ENCODE assay signal across 8 cellular contexts in genomic region chr1:22704440-22705067, GRCh38. TPM values are rescaled to one million over a fixed set of nuclear protein-coding genes. Genes with fewer than 3 reads are reported as not detected.
DNase-seq lines count a peak whose midpoint lies in the region; ATAC-seq and TF ChIP-seq lines count a peak whose summit lies in the region.

No MANE protein-coding gene starts in this region.

- no peak overlapping the region for H3K9ac ChIP-seq in IMR-90 (ENCODE audit: low read depth, low read length)

- H3K36me3 ChIP-seq in IMR-90 (ENCODE audit: control insufficient read depth, insufficient read depth, low read length) (no peaks in the 10 kb centered on the region), PC-9 (ENCODE audit: low read depth) (no peaks in the 10 kb centered on the region)

- dilution Hi-C loops in IMR-90 (cut with HindIII; ENCODE audit: low sequenced_read_pairs, unreplicated experiment) = no loop called here

- 0 out of 2 replicates have a peak overlapping the region, but pooled peaks have one; percentile 42 for H3K4ac ChIP-seq in IMR-90 (ENCODE audit: low read depth, low read length)

- H3K9me3 ChIP-seq in IMR-90 (ENCODE audit: control insufficient read depth, insufficient read depth, low read length) = no peaks in the 10 kb centered on the region
- no peaks in the 10 kb centered on the region for H3K9me3 ChIP-seq in PC-9 (ENCODE audit: insufficient read depth, low read depth)

- H2BK120ac ChIP-seq in IMR-90 (ENCODE audit: low read depth, low read length) = no peak overlapping the region

- TF ChIP-seq CTCF in IMR-90 (conservative IDR thresholded peaks at IDR 0.05; ENCODE audit: low read depth, low read length) (peak; percentile 91), PC-9 (conservative IDR thresholded peaks at IDR 0.05) (peak; percentile 81), natural killer cell (IDR thresholded peaks at IDR 0.05) (peak; percentile 90)

- no peaks in the 10 kb centered on the region for H4K20me1 ChIP-seq in IMR-90 (ENCODE audit: insufficient read depth, low read length)
- H4K20me1 ChIP-seq in PC-9 (ENCODE audit: insufficient read depth) = no peaks in the 10 kb centered on the region

- no peak overlapping the region for H2BK5ac ChIP-seq in IMR-90 (ENCODE audit: low read depth, low read length, poor library complexity, severe bottlenecking)

- CTCF ChIA-PET in IMR-90 (lab: Yijun Ruan, JAX) = interaction anchor here (0.6 to 4.1 kb wide), 21 partner anchors 9 to 687 kb away, joined by 3 to 31 read pairs (median 4); no protein-coding TSS in a partner anchor
- CTCF ChIA-PET in PC-9 (lab: Charles Lee) = interaction anchor here (0.6 to 2.1 kb wide), 9 partner anchors 12 to 184 kb away, joined by 3 to 37 read pairs (median 4); no protein-coding TSS in a partner anchor

- H3K36me3 Mint-ChIP-seq in natural killer cell = no peaks in the 10 kb centered on the region
- H3K36me3 Mint-ChIP-seq in stimulated activated effector memory CD8-positive, alpha-beta T cell treated with anti-CD3 and anti-CD28 coated beads, Interleukin-12 subunit alpha, Interleukin-12 subunit beta, amount 100 ng/mL, for 72 hours = no peaks in the 10 kb centered on the region

- intact Hi-C loops in IMR-90 (cut with micrococcal nuclease) = loop anchor here (1.0 to 2.0 kb wide), 6 partner anchors 30 to 226 kb away; no protein-coding TSS in a partner anchor
- intact Hi-C loops in PC-9 (cut with micrococcal nuclease; ENCODE audit: unreplicated experiment) = loop anchor here (1.0 to 2.0 kb wide), 4 partner anchors 16 to 185 kb away; no protein-coding TSS in a partner anchor
- intact Hi-C loops in natural killer cell (cut with micrococcal nuclease) = loop anchor here (1.0 to 10.0 kb wide), 3 partner anchors 185 to 260 kb away; no protein-coding TSS in a partner anchor

- no peaks in the 10 kb centered on the region for H3K79me2 ChIP-seq in PC-9 (ENCODE audit: low read depth)

- in situ Hi-C loops in IMR-90 (cut with MboI; ENCODE audit: low sequenced_read_pairs) = loop anchor here (10.0 kb wide), 1 partner anchor 180 kb away; no protein-coding TSS in a partner anchor

- no peak overlapping the region; a peak in 1 of 4 replicates for H4K8ac ChIP-seq in IMR-90 (ENCODE audit: low read depth in 2 of 2, low read length in 2 of 2)

- H3K9me3 Mint-ChIP-seq in natural killer cell = no peaks in the 10 kb centered on the region
- no peaks in the 10 kb centered on the region for H3K9me3 Mint-ChIP-seq in stimulated activated effector memory CD8-positive, alpha-beta T cell treated with anti-CD3 and anti-CD28 coated beads, Interleukin-12 subunit alpha, Interleukin-12 subunit beta, amount 100 ng/mL, for 72 hours

- no peak overlapping the region for H2BK15ac ChIP-seq in IMR-90 (ENCODE audit: low read depth, low read length)

- 0 out of 2 replicates have a peak, but pooled peaks have one; percentile 33 for TF ChIP-seq POLR2A in IMR-90 (IDR thresholded peaks at IDR 0.05; ENCODE audit: low read depth, low read length)

- H3K27ac ChIP-seq in IMR-90 (ENCODE audit: insufficient read depth, low read length) (no peak overlapping the region), PC-9 (no peak overlapping the region)

- H3K4me3 Mint-ChIP-seq in natural killer cell = no peak overlapping the region
- H3K4me3 Mint-ChIP-seq in stimulated activated effector memory CD8-positive, alpha-beta T cell treated with anti-CD3 and anti-CD28 coated beads, Interleukin-12 subunit alpha, Interleukin-12 subunit beta, amount 100 ng/mL, for 72 hours = no peak overlapping the region

- H3K18ac ChIP-seq in IMR-90 (ENCODE audit: low read depth, low read length) = no peak overlapping the region

- H3K4me2 ChIP-seq in IMR-90 (ENCODE audit: low read depth, low read length) = no peak overlapping the region
- H3K4me2 ChIP-seq in PC-9 = no peak overlapping the region

- peak; percentile 95 for TF ChIP-seq RAD21 in IMR-90 (IDR thresholded peaks at IDR 0.05; ENCODE audit: low read length)

- BruUV-seq in IMR-90 (replicated peaks; lab: Mats Ljungman, UMichigan) (no TSS peak), PC-9 (replicated peaks; lab: Mats Ljungman, UMichigan) (no TSS peak)

- no peaks in the 10 kb centered on the region; a peak in 1 of 4 replicates for H3K79me1 ChIP-seq in IMR-90 (ENCODE audit: low read depth in 1 of 2, low read length in 2 of 2)

- H3K27ac Mint-ChIP-seq in natural killer cell = no peak overlapping the region
- H3K27ac Mint-ChIP-seq in stimulated activated effector memory CD8-positive, alpha-beta T cell treated with anti-CD3 and anti-CD28 coated beads, Interleukin-12 subunit alpha, Interleukin-12 subunit beta, amount 100 ng/mL, for 72 hours = no peak overlapping the region

- no peaks in the 10 kb centered on the region for H3K4me1 Mint-ChIP-seq in natural killer cell
- peaks cover under 1% of the 10 kb centered on the region for H3K4me1 Mint-ChIP-seq in stimulated activated effector memory CD8-positive, alpha-beta T cell treated with anti-CD3 and anti-CD28 coated beads, Interleukin-12 subunit alpha, Interleukin-12 subunit beta, amount 100 ng/mL, for 72 hours

- H3K23ac ChIP-seq in IMR-90 (ENCODE audit: low read depth, low read length) = no peak overlapping the region

- no peaks in the 10 kb centered on the region for H3F3A ChIP-seq in PC-9 (ENCODE audit: insufficient read depth, low read depth)

- H4K5ac ChIP-seq in IMR-90 (ENCODE audit: low read depth, low read length) = no peak overlapping the region

- no peaks in the 10 kb centered on the region for H3K9me1 ChIP-seq in IMR-90 (ENCODE audit: insufficient read depth, low read length)

- H4K91ac ChIP-seq in IMR-90 (ENCODE audit: insufficient read depth, low read depth, low read length) = no peak overlapping the region

- H3K27me3 Mint-ChIP-seq in natural killer cell (ENCODE audit: low read depth in 2 of 2) = peaks cover 24 to 26% of the 10 kb centered on the region in 2 donors

- peak overlapping the region; percentile 21; the same call in 1 of the 2 replicates for H2AK5ac ChIP-seq in IMR-90 (ENCODE audit: low read depth, low read length)

- H3K56ac ChIP-seq in IMR-90 (ENCODE audit: extremely low read depth, insufficient read depth, low read length) = no peak overlapping the region

- H3K4me1 ChIP-seq in IMR-90 (ENCODE audit: control insufficient read depth, insufficient read depth, low read length) (0 out of 2 replicates have a peak, but pooled peaks cover 1% of the 10 kb centered on the region), PC-9 (replicated peaks; ENCODE audit: insufficient read depth) (no peaks in the 10 kb centered on the region)

- H3K27me3 ChIP-seq in IMR-90 (ENCODE audit: control insufficient read depth, insufficient read depth, low read length) (peaks cover 2% of the 10 kb centered on the region; the same call in 1 of the 2 replicates), PC-9 (ENCODE audit: insufficient read depth, low read depth) (no peaks in the 10 kb centered on the region)

- H2BK20ac ChIP-seq in IMR-90 (ENCODE audit: low read depth, low read length) = no peak overlapping the region

- H3K14ac ChIP-seq in IMR-90 (replicated peaks; ENCODE audit: low read depth, low read length) = no peak overlapping the region

- peak; percentile 100 for ATAC-seq in IMR-90 (ENCODE audit: low read depth)
- ATAC-seq in natural killer cell = peak; percentile 79 to 98 (median 94)
- peak; percentile 92 for ATAC-seq in stimulated activated effector memory CD8-positive, alpha-beta T cell treated with anti-CD3 and anti-CD28 coated beads, Interleukin-12 subunit alpha, Interleukin-12 subunit beta, amount 100 ng/mL, for 72 hours
- no peak for ATAC-seq in GM21717 (IDR thresholded peaks at IDR 0.05; ENCODE audit: unreplicated experiment)

- WGBS in IMR-90 (ENCODE audit: extremely low coverage in 2 of 2, insufficient read length in 1 of 2), 2 experiments = no CpG with 5 or more reads among the region's 2 CpGs

- peak overlapping the region; percentile 79 for H2AFZ ChIP-seq in IMR-90 (replicated peaks; ENCODE audit: low read length, poor library complexity)
- H2AFZ ChIP-seq in PC-9 = no peak overlapping the region

- no peak overlapping the region for H2AK9ac ChIP-seq in IMR-90 (replicated peaks; ENCODE audit: low read depth, low read length, poor library complexity)

- POLR2A ChIA-PET in IMR-90 (lab: Charles Lee; ENCODE audit: unreplicated experiment) = no interaction called here
- POLR2A ChIA-PET in PC-9 (lab: Charles Lee; ENCODE audit: unreplicated experiment) = interaction anchor here (0.6 kb wide), 1 partner anchor 122 kb away, joined by 3 read pairs; no protein-coding TSS in a partner anchor

- no peaks in the 10 kb centered on the region for H3K9me2 ChIP-seq in PC-9 (ENCODE audit: insufficient read depth)

- DNase-seq in ELR (ENCODE audit: low read depth) (peak; percentile 89), IMR-90 (peak; percentile 84), PC-9 (peak; percentile 66 to 78), fibroblast of gingiva (ENCODE audit: low read depth) (peak; percentile 69), natural killer cell (peak; percentile 60)
- DNase-seq in activated T-cell treated with anti-CD3 and anti-CD28 coated beads, Interleukin-2, amount 50 U/mL, for 1 hour = peak; percentile 58
- peak; percentile 70 to 86 for DNase-seq in stimulated activated effector memory CD8-positive, alpha-beta T cell treated with anti-CD3 and anti-CD28 coated beads, Interleukin-12 subunit alpha, Interleukin-12 subunit beta, amount 100 ng/mL, for 72 hours (ENCODE audit: low spot score in 2 of 2)

- H3K4me3 ChIP-seq in IMR-90 (ENCODE audit: insufficient read depth, low read depth, low read length) = no peak overlapping the region
- H3K4me3 ChIP-seq in PC-9 = no peak overlapping the region

TF ChIP-seq in IMR-90, 13 proteins besides CTCF, POLR2A, EP300 and RAD21:
- TF ChIP-seq MAZ (IDR thresholded peaks at IDR 0.05; ENCODE audit: borderline replicate concordance, low read depth, low read length) = peak; percentile 28; the same call in 1 of the 2 replicates
- no peak for TF ChIP-seq RCOR1 (IDR thresholded peaks at IDR 0.05; ENCODE audit: insufficient replicate concordance, low read length)
- 0 out of 2 replicates have a peak, but pooled peaks have one; percentile 38 for TF ChIP-seq FOS (IDR thresholded peaks at IDR 0.05; ENCODE audit: low read depth, low read length)
- TF ChIP-seq SMC3 (IDR thresholded peaks at IDR 0.05; ENCODE audit: low read depth, low read length) = peak; percentile 96
TF ChIP-seq in IMR-90: peak in this region for 3.

RNA-seq across cellular contexts. Expression of gene EPHB2, which starts 6.1 kb away (rescaled TPM):
- total RNA-seq in IMR-90 (2012; rRNA removed) = 54.7 and 58.8 TPM in 2 replicates
- 52.3 and 53.6 TPM in 2 replicates for polyA plus RNA-seq in IMR-90 (2012; rRNA removed)
- 25.1 and 54.3 TPM in 2 replicates for polyA plus RNA-seq in IMR-90 (2012; cell fraction: cytosol; rRNA removed)
- 18.5 and 36.7 TPM in 2 replicates for polyA plus RNA-seq in IMR-90 (2012; cell fraction: nucleus; rRNA removed; ENCODE audit: low replicate concordance)
- total RNA-seq in PC-9 (2021) = 26.7 and 31.1 TPM in 2 replicates
- total RNA-seq in natural killer cell = under 1 TPM in 2 of 3 donors, not detected in 1; 0.14 to 0.23 TPM

RNA-seq across cellular contexts. Expression of gene C1QB, which starts 51.5 kb away (rescaled TPM):
- total RNA-seq in IMR-90 (2012; rRNA removed) (not detected in 2 replicates), PC-9 (2021) (not detected in 2 replicates), natural killer cell (1 to 10 TPM in 1 of 3 donors, under 1 TPM in 1, not detected in 1; 0.70 to 1.3 TPM)
- not detected in 2 replicates for polyA plus RNA-seq in IMR-90 (2012; rRNA removed)
- polyA plus RNA-seq in IMR-90 (2012; cell fraction: cytosol; rRNA removed) = not detected in 2 replicates
- polyA plus RNA-seq in IMR-90 (2012; cell fraction: nucleus; rRNA removed; ENCODE audit: low replicate concordance) = not detected in 2 replicates

Comparison
In these comparisons a context has a peak if more than half of its experiments do, and no peak if none do; other contexts are left out.
1. RNA of gene EPHB2, which starts 6.1 kb away (total RNA-seq): 54.7 to 58.8 TPM in IMR-90 and 26.7 to 31.1 TPM in PC-9; 0.14 to 0.23 TPM in natural killer cell; every median in the first group is over 10 times any median in the second.
2. Peak in every context shown above with its lines, with median percentiles within 50 percentile points of each other: DNase-seq and CTCF ChIP-seq.